In genomic region chr6:154847318-154847717, GRCh38 we compare ENCODE assay signal across 20 cellular contexts.
DNase-seq lines count a peak whose midpoint lies in the region; ATAC-seq, FAIRE-seq and TF ChIP-seq lines count a peak whose summit lies in the region.
"Had no signal": no experiment of that assay in that cellular context is flagged by ENCODE, and none has a peak within 500 bp of the region (broad histone marks: within the 10 kb centered on the region; RNA-seq: fewer than 3 reads in every experiment).

No MANE protein-coding gene starts in this region.

- H3K4me3 Mint-ChIP-seq in natural killer cell, result no peak overlapping the region
- H3K4me3 Mint-ChIP-seq in natural killer cell treated with Interleukin-12 subunit alpha and Interleukin-12 subunit beta and Interleukin-15 and Interleukin-18, amount 100 ng/mL, for 72 hours, result no peak overlapping the region

- 58 to 86% (median 73%) methylated on average over 2 of the region's 2 CpGs for WGBS in small intestine, 3 donors
- 90 to 98% methylated on average over 2 of the region's 2 CpGs for WGBS in aorta, 2 donors
- WGBS in ovary, 3 donors, result 72 to 78% (median 73%) methylated on average over 2 of the region's 2 CpGs

- TF ChIP-seq CTCF in natural killer cell (IDR thresholded peaks at IDR 0.05) (no peak), fibroblast of mammary gland (conservative IDR thresholded peaks at IDR 0.05; ENCODE audit: control insufficient read depth, insufficient read depth, low read depth, low read length) (no peak), ovary (IDR thresholded peaks at IDR 0.05) (no peak)

- peak overlapping the region; percentile 43 to 58 for H3K27ac Mint-ChIP-seq in natural killer cell
- no peak overlapping the region for H3K27ac Mint-ChIP-seq in natural killer cell treated with Interleukin-12 subunit alpha and Interleukin-12 subunit beta and Interleukin-15 and Interleukin-18, amount 100 ng/mL, for 72 hours

- no peaks in the 10 kb centered on the region for H3K9me3 Mint-ChIP-seq in natural killer cell
- H3K9me3 Mint-ChIP-seq in natural killer cell treated with Interleukin-12 subunit alpha and Interleukin-12 subunit beta and Interleukin-15 and Interleukin-18, amount 100 ng/mL, for 72 hours, result no peaks in the 10 kb centered on the region

- no peaks in the 10 kb centered on the region for H3K4me1 ChIP-seq in small intestine (ENCODE audit: control insufficient read depth in 2 of 2, insufficient read depth in 1 of 2, low read depth in 1 of 2, low read length in 1 of 2)
- no peaks in the 10 kb centered on the region for H3K4me1 ChIP-seq in aorta (ENCODE audit: control insufficient read depth in 1 of 2, insufficient read depth in 2 of 2, low read length in 2 of 2)
- peaks cover 5% of the 10 kb centered on the region for H3K4me1 ChIP-seq in ovary (ENCODE audit: insufficient read depth)

- H3K27me3 ChIP-seq in small intestine (ENCODE audit: control insufficient read depth in 2 of 2, insufficient read depth in 2 of 2, low read length in 2 of 2) (no peaks in the 10 kb centered on the region), aorta (ENCODE audit: control insufficient read depth in 1 of 2, insufficient read depth in 2 of 2, low read length in 1 of 2) (no peaks in the 10 kb centered on the region), ovary (no peaks in the 10 kb centered on the region)
- H3K27me3 ChIP-seq: BLaER1 treated with 17β-estradiol and CSF1 and Interleukin-3, amounts not matched to agents 10 nM and 100 nM; Peyer's patch had no signal

- H3K4me3 ChIP-seq in fibroblast of mammary gland (ENCODE audit: control insufficient read depth, low read depth, low read length), result no peak overlapping the region
- no peak overlapping the region for H3K4me3 ChIP-seq in small intestine (ENCODE audit: low read depth in 1 of 2, low read length in 2 of 2)
- H3K4me3 ChIP-seq in aorta (ENCODE audit: low read length in 2 of 2), result no peak overlapping the region
- no peak overlapping the region for H3K4me3 ChIP-seq in ovary
- H3K4me3 ChIP-seq: BLaER1 treated with 17β-estradiol and CSF1 and Interleukin-3, amounts not matched to agents 10 nM and 100 nM; Peyer's patch had no signal

- intact Hi-C loops in natural killer cell (cut with micrococcal nuclease) (no loop called here), aorta (cut with DNase I) (no loop called here), ovary (cut with DNase I) (no loop called here)

- no peak for TF ChIP-seq POLR2A in ovary (IDR thresholded peaks at IDR 0.05)

- ATAC-seq in natural killer cell, result no peak
- ATAC-seq in natural killer cell treated with Interleukin-12 subunit alpha and Interleukin-12 subunit beta and Interleukin-15 and Interleukin-18, amount 100 ng/mL, for 72 hours, result no peak
- no peak for ATAC-seq in aorta (ENCODE audit: low FRiP score)
- ATAC-seq: Right ventricle myocardium inferior had no signal

- no peaks in the 10 kb centered on the region for H3K27me3 Mint-ChIP-seq in natural killer cell (ENCODE audit: low read depth in 2 of 2)
- H3K27me3 Mint-ChIP-seq in natural killer cell treated with Interleukin-12 subunit alpha and Interleukin-12 subunit beta and Interleukin-15 and Interleukin-18, amount 100 ng/mL, for 72 hours, result no peaks in the 10 kb centered on the region

- H3K36me3 Mint-ChIP-seq in natural killer cell, result no peaks in the 10 kb centered on the region
- H3K36me3 Mint-ChIP-seq in natural killer cell treated with Interleukin-12 subunit alpha and Interleukin-12 subunit beta and Interleukin-15 and Interleukin-18, amount 100 ng/mL, for 72 hours, result peaks cover 9% of the 10 kb centered on the region

- H3K36me3 ChIP-seq in small intestine (ENCODE audit: control insufficient read depth in 2 of 2, insufficient read depth in 2 of 2, low read length in 2 of 2), result peaks cover 0 to 1% of the 10 kb centered on the region in 2 donors
- peaks cover 0 to 2% of the 10 kb centered on the region in 2 donors for H3K36me3 ChIP-seq in aorta (ENCODE audit: control insufficient read depth in 1 of 2, insufficient read depth in 2 of 2, low read length in 1 of 2)
- H3K36me3 ChIP-seq in ovary, result no peaks in the 10 kb centered on the region
- H3K36me3 ChIP-seq: Peyer's patch had no signal

- H3K27ac ChIP-seq in small intestine (ENCODE audit: low read depth in 1 of 2, low read length in 1 of 2) (no peak overlapping the region), aorta (ENCODE audit: low read depth in 1 of 2, low read length in 2 of 2) (no peak overlapping the region), ovary (no peak overlapping the region)
- H3K27ac ChIP-seq: BLaER1 treated with 17β-estradiol and CSF1 and Interleukin-3, amounts not matched to agents 10 nM and 100 nM; Peyer's patch had no signal

- DNase-seq in natural killer cell (no peak), amniotic epithelial cell (ENCODE audit: low read depth) (peak; percentile 3), fibroblast of mammary gland (ENCODE audit: low read depth) (peak; percentile 25), small intestine (peak; percentile 27), aorta (no peak), ovary (no peak), SW 1271 (lab: John Stamatoyannopoulos, UW) (no peak)
- no peak for DNase-seq in natural killer cell treated with Interleukin-12 subunit alpha and Interleukin-12 subunit beta and Interleukin-15 and Interleukin-18, amount 100 ng/mL, for 72 hours (ENCODE audit: low spot score)
- DNase-seq: DMS79; HCEC 1CT; KG1; MV-4-11; NCI-H1694 treated with DMSO at 0.1 percent for 48 hours; NCI-H2107; NCI-H510A; NCI-H748 treated with DMSO at 0.1 percent for 48 hours; NK-92 treated with Interleukin-12 subunit alpha and Interleukin-12 subunit beta, amount 100 ng/mL, for 24 hours; Peyer's patch had no signal

- H3K9me3 ChIP-seq in small intestine (ENCODE audit: control insufficient read depth, low read depth), result no peaks in the 10 kb centered on the region
- no peaks in the 10 kb centered on the region for H3K9me3 ChIP-seq in aorta (ENCODE audit: control insufficient read depth, low read length)
- no peaks in the 10 kb centered on the region for H3K9me3 ChIP-seq in ovary
- H3K9me3 ChIP-seq: Peyer's patch had no signal

- H3K4me1 Mint-ChIP-seq in natural killer cell, result peaks cover 44 to 62% of the 10 kb centered on the region in 2 donors
- peaks cover 19 to 39% of the 10 kb centered on the region in 2 donors for H3K4me1 Mint-ChIP-seq in natural killer cell treated with Interleukin-12 subunit alpha and Interleukin-12 subunit beta and Interleukin-15 and Interleukin-18, amount 100 ng/mL, for 72 hours (ENCODE audit: low read depth in 2 of 2)

- TF ChIP-seq EP300 in ovary (IDR thresholded peaks at IDR 0.05), result no peak

- FAIRE-seq in small intestine (lab: Jason Lieb, UNC), result no peak

Comparison
In these comparisons a context has a peak if more than half of its experiments do, and no peak if none do; other contexts are left out.
1. H3K27ac Mint-ChIP-seq: peak in natural killer cell (2 of 2); none in natural killer cell treated with Interleukin-12 subunit alpha and Interleukin-12 subunit beta and Interleukin-15 and Interleukin-18, amount 100 ng/mL, for 72 hours (0 of 2).
2. DNase-seq: peak in amniotic epithelial cell (single experiment), fibroblast of mammary gland (single experiment) and small intestine (single experiment); none in natural killer cell (single experiment), natural killer cell treated with Interleukin-12 subunit alpha and Interleukin-12 subunit beta and Interleukin-15 and Interleukin-18, amount 100 ng/mL, for 72 hours (single experiment), aorta (0 of 2), ovary (0 of 5) and SW 1271 (0 of 2).